Comparison of ENCODE assay signal across 10 cellular contexts in the genomic region with DNA sequence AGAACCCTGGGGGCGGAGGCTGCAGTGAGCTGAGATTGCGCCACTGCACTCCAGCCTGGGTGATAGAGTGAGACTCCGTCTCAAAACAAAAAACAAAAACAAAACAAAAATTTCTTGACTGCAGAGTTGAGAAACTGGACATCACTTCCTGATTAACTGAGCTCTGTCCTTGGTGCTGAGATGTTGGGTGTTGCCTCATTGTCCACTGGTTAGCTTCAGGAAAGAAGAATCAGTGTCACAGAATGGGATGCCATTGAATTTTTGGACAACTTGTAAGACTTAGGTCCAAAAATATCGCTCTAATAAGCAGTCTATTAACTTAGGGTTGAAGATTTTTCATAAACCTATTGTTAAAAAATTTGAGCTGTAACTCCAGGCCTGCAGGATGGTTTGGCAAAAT. TPM values are rescaled to one million over a fixed set of nuclear protein-coding genes. Genes with fewer than 3 reads are reported as not detected.
DNase-seq lines count a peak whose midpoint lies in the region; ATAC-seq, FAIRE-seq and TF ChIP-seq lines count a peak whose summit lies in the region.
"Had no signal": no experiment of that assay in that cellular context is flagged by ENCODE, and none has a peak within 500 bp of the region (broad histone marks: within the 10 kb centered on the region; RNA-seq: fewer than 3 reads in every experiment).

No MANE protein-coding gene starts in this region.

- DNase-seq in GM04503 (ENCODE audit: low read depth) = peak; percentile 16
- peak; percentile 21 for DNase-seq in LNCaP clone FGC (ENCODE audit: low read depth)
- DNase-seq in astrocyte (ENCODE audit: low read depth) = peak; percentile 26
- peak; percentile 39 for DNase-seq in kidney glomerular epithelial cell (lab: John Stamatoyannopoulos, UW)
- no peak for DNase-seq in T-helper 2 cell treated with Interferon-gamma antibody and Interleukin-4, amounts not matched to agents 5 μg/mL and 100 μg/mL, for 36 hours (ENCODE audit: low spot score)
- DNase-seq in NCI-H446 treated with DMSO at 0.1 percent for 48 hours (lab: John Stamatoyannopoulos, UW) = no peak
- no peak for DNase-seq in suprapubic skin (ENCODE audit: low spot score in 2 of 2)
- DNase-seq: naive thymus-derived CD4-positive, alpha-beta T cell had no signal

- ATAC-seq in HG03196 (IDR thresholded peaks at IDR 0.05; ENCODE audit: unreplicated experiment) = no peak
- ATAC-seq: naive thymus-derived CD4-positive, alpha-beta T cell had no signal

- H3K4me1 Mint-ChIP-seq in astrocyte (ENCODE audit: low read depth, unreplicated experiment) = no peaks in the 10 kb centered on the region
- no peaks in the 10 kb centered on the region for H3K4me1 Mint-ChIP-seq in T-helper 2 cell treated with Interferon-gamma antibody and Interleukin-4, amounts not matched to agents 5 μg/mL and 100 μg/mL, for 36 hours (ENCODE audit: low read depth)
- H3K4me1 Mint-ChIP-seq: naive thymus-derived CD4-positive, alpha-beta T cell had no signal

- no peak overlapping the region for H2AFZ ChIP-seq in astrocyte (ENCODE audit: low read depth, low read length)

- no peak for TF ChIP-seq POLR2A in suprapubic skin (IDR thresholded peaks at IDR 0.05)

- TF ChIP-seq CTCF in LNCaP clone FGC (IDR thresholded peaks at IDR 0.05; ENCODE audit: control insufficient read depth, extremely low read depth, insufficient read depth) (no peak), astrocyte (IDR thresholded peaks at IDR 0.05; ENCODE audit: insufficient read depth, low read depth, low read length) (no peak), suprapubic skin (IDR thresholded peaks at IDR 0.05) (no peak)

- peaks cover 47% of the 10 kb centered on the region for H3K27me3 Mint-ChIP-seq in astrocyte (ENCODE audit: low read depth, unreplicated experiment)
- peaks cover 4% of the 10 kb centered on the region for H3K27me3 Mint-ChIP-seq in T-helper 2 cell treated with Interferon-gamma antibody and Interleukin-4, amounts not matched to agents 5 μg/mL and 100 μg/mL, for 36 hours (ENCODE audit: low read depth)

- no peaks in the 10 kb centered on the region for H4K20me1 ChIP-seq in astrocyte (ENCODE audit: insufficient read depth, low read length)

- H3K4me2 ChIP-seq in astrocyte (ENCODE audit: low read length) = no peak overlapping the region

- no peaks in the 10 kb centered on the region for H3K79me2 ChIP-seq in astrocyte (ENCODE audit: insufficient read depth, low read length)

- H3K9me3 ChIP-seq in astrocyte (ENCODE audit: insufficient read depth, low read depth, low read length) = no peaks in the 10 kb centered on the region
- no peaks in the 10 kb centered on the region for H3K9me3 ChIP-seq in suprapubic skin

- H3K27ac Mint-ChIP-seq in astrocyte (ENCODE audit: unreplicated experiment) = no peak overlapping the region
- no peak overlapping the region for H3K27ac Mint-ChIP-seq in T-helper 2 cell treated with Interferon-gamma antibody and Interleukin-4, amounts not matched to agents 5 μg/mL and 100 μg/mL, for 36 hours
- H3K27ac Mint-ChIP-seq: naive thymus-derived CD4-positive, alpha-beta T cell had no signal

- H3K4me3 ChIP-seq in LNCaP clone FGC (ENCODE audit: low read depth, low read length) (no peak overlapping the region), astrocyte (ENCODE audit: insufficient read depth, low read depth, low read length) (no peak overlapping the region), suprapubic skin (no peak overlapping the region)

- no peaks in the 10 kb centered on the region for H3K9me3 Mint-ChIP-seq in astrocyte (ENCODE audit: unreplicated experiment)
- no peaks in the 10 kb centered on the region for H3K9me3 Mint-ChIP-seq in T-helper 2 cell treated with Interferon-gamma antibody and Interleukin-4, amounts not matched to agents 5 μg/mL and 100 μg/mL, for 36 hours
- H3K9me3 Mint-ChIP-seq: naive thymus-derived CD4-positive, alpha-beta T cell had no signal

- no peak overlapping the region for H3K27ac ChIP-seq in astrocyte (ENCODE audit: low read depth, low read length)
- H3K27ac ChIP-seq in suprapubic skin = no peak overlapping the region

- H3K27me3 ChIP-seq in astrocyte (ENCODE audit: insufficient read depth, low read length) (no peaks in the 10 kb centered on the region), suprapubic skin (peaks cover 9% of the 10 kb centered on the region)

- H3K36me3 ChIP-seq in astrocyte (ENCODE audit: insufficient read depth, low read length) = no peaks in the 10 kb centered on the region
- H3K36me3 ChIP-seq in suprapubic skin = no peaks in the 10 kb centered on the region

- TF ChIP-seq EP300 in suprapubic skin (IDR thresholded peaks at IDR 0.05) = no peak

- no peaks in the 10 kb centered on the region for H3K36me3 Mint-ChIP-seq in astrocyte (ENCODE audit: low read depth, unreplicated experiment)
- no peaks in the 10 kb centered on the region for H3K36me3 Mint-ChIP-seq in T-helper 2 cell treated with Interferon-gamma antibody and Interleukin-4, amounts not matched to agents 5 μg/mL and 100 μg/mL, for 36 hours (ENCODE audit: low read depth)
- H3K36me3 Mint-ChIP-seq: naive thymus-derived CD4-positive, alpha-beta T cell had no signal

- no peaks in the 10 kb centered on the region for H3K4me1 ChIP-seq in astrocyte (ENCODE audit: insufficient read depth, low read length)
- no peaks in the 10 kb centered on the region for H3K4me1 ChIP-seq in suprapubic skin

- H3K4me3 Mint-ChIP-seq in astrocyte (ENCODE audit: unreplicated experiment) = no peak overlapping the region
- H3K4me3 Mint-ChIP-seq in T-helper 2 cell treated with Interferon-gamma antibody and Interleukin-4, amounts not matched to agents 5 μg/mL and 100 μg/mL, for 36 hours = no peak overlapping the region
- H3K4me3 Mint-ChIP-seq: naive thymus-derived CD4-positive, alpha-beta T cell had no signal

- FAIRE-seq in astrocyte (lab: Jason Lieb, UNC) = no peak
- FAIRE-seq: endometrium had no signal

- WGBS in suprapubic skin = 55% methylated on average over 4 of the region's 4 CpGs

- H3K9ac ChIP-seq in astrocyte (ENCODE audit: low read length) = no peak overlapping the region

RNA-seq across cellular contexts. Expression of a gene that starts 23.8 kb away (rescaled TPM):
- not detected in 2 replicates for total RNA-seq in astrocyte
- total RNA-seq in suprapubic skin = not detected
- total RNA-seq: naive thymus-derived CD4-positive, alpha-beta T cell had no signal

Comparison
In these comparisons a context has a peak if more than half of its experiments do, and no peak if none do; other contexts are left out.
1. DNase-seq: peak in GM04503 (single experiment), LNCaP clone FGC (single experiment), astrocyte (single experiment) and kidney glomerular epithelial cell (single experiment); none in T-helper 2 cell treated with Interferon-gamma antibody and Interleukin-4, amounts not matched to agents 5 μg/mL and 100 μg/mL, for 36 hours (single experiment), NCI-H446 treated with DMSO at 0.1 percent for 48 hours (single experiment) and suprapubic skin (0 of 2).